12 cellular contexts compared by ENCODE assay signal in genomic region chr12:3326850-3327780, GRCh38.
"Had no signal": no experiment of that assay in that cellular context is flagged by ENCODE, and none has a peak within 500 bp of the region (broad histone marks: within the 10 kb centered on the region; RNA-seq: fewer than 3 reads in every experiment).

No MANE protein-coding gene starts in this region.

- H3K36me3 ChIP-seq: ascending aorta, gastrocnemius medialis, sigmoid colon, spleen had no signal

- ATAC-seq: gastrocnemius medialis; stimulated activated memory B cell treated with anti-CD40 and anti-IgM and Interleukin-4, amounts not matched to agents 10 μg/mL and 1 μg/mL and 100 μg/mL, for 72 hours had no signal

- H3K27ac ChIP-seq: ascending aorta, coronary artery, gastrocnemius medialis, sigmoid colon, spleen, testis had no signal

- H3K4me3 ChIP-seq: ascending aorta, coronary artery, gastrocnemius medialis, sigmoid colon, spleen, testis had no signal

- H3K9me3 ChIP-seq: ascending aorta, gastrocnemius medialis, sigmoid colon, spleen, testis had no signal

- H3K27me3 ChIP-seq: ascending aorta, gastrocnemius medialis, sigmoid colon, testis had no signal

- DNase-seq: activated CD4-positive, alpha-beta T cell treated with anti-CD3 and anti-CD28 coated beads, Interleukin-2, amount 50 U/mL, for 4 hours; activated gamma-delta T cell; mammary epithelial cell; nephron progenitor cell; sigmoid colon; spleen; stimulated activated CD4-positive, alpha-beta T cell treated with anti-CD3 and anti-CD28 coated beads, Interleukin-4, amount 100 ng/mL, for 4 hours; testis had no signal

- H3K4me1 ChIP-seq: ascending aorta, sigmoid colon, spleen, testis had no signal
